Comparison of ENCODE assay signal across 33 cellular contexts in the genomic region with DNA sequence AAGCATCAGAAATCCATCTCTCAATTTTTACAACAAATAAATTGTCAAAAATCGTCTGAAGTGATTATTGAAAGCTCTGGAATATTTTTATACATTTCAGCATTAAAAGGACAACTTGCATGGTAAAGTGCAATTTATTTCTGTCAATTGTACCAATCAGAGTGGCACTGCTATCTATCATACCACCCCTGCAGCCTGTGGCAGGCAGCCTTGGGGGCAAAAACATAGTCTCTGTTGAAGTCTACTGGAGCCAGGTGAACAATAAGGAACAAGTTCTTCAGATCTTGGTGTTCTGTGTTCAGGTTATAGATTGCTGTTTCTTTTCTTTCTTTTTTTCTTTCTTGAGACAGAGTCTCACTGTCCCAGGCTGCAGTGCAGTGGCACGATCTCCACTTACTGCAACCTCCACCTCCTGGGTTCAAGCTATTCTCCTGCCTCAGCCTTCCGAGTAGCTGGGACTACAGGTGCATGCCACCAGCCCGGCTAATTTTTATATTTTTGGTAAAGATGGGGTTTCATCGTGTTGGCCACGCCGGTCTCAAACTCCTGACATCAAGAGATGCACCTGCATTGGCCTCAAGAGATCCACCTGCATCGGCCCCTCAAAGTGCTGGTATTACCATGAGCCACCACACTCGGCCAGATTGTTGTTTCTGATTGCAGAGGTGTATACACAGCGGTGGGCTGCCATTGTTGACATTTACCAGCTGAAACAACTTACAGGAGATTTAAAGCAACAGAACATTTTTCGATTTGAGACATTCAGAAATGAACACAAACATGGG.
"Had no signal": no experiment of that assay in that cellular context is flagged by ENCODE, and none has a peak within 500 bp of the region (broad histone marks: within the 10 kb centered on the region; RNA-seq: fewer than 3 reads in every experiment).

No MANE protein-coding gene starts in this region.

- FAIRE-seq: astrocyte, TTC549 had no signal

- H3K27me3 ChIP-seq: adrenal gland, body of pancreas, brain microvascular endothelial cell, breast epithelium had no signal

- DNase-seq: activated B cell treated with CpG ODN at 0.5 μM for 24 hours; activated CD4-positive, alpha-beta memory T cell treated with anti-CD3 and anti-CD28 coated beads for 36 hours; activated CD4-positive, alpha-beta T cell treated with anti-CD3 and anti-CD28 coated beads for 4 hours; activated CD4-positive, alpha-beta T cell treated with anti-CD3 and anti-CD28 coated beads, Interleukin-2, amount 10 ng/mL, durations not matched to agents 24 days and 14 days; activated CD4-positive, alpha-beta T cell treated with anti-CD3 and anti-CD28 coated beads, Interleukin-2, amount 50 U/mL, for 1 hour; activated CD4-positive, alpha-beta T cell treated with anti-CD3 and anti-CD28 coated beads, Interleukin-2, amount 50 U/mL, for 4 hours; activated CD4-positive, CD25-positive, alpha-beta regulatory T cell treated with anti-CD3 and anti-CD28 coated beads, Interleukin-2, amount 50 U/mL, for 72 hours; activated CD8-positive, alpha-beta memory T cell treated with anti-CD3 and anti-CD28 coated beads, Interleukin-2, amount 50 U/mL, for 4 hours; activated CD8-positive, alpha-beta T cell treated with anti-CD3 and anti-CD28 coated beads for 36 hours; activated effector memory CD4-positive, alpha-beta T cell treated with anti-CD3 and anti-CD28 coated beads, Interleukin-2, amount 50 U/mL, for 16 hours; activated gamma-delta T cell treated with Interleukin-2 at 50 U/mL for 16 hours; activated naive CD4-positive, alpha-beta T cell; activated naive CD4-positive, alpha-beta T cell treated with anti-CD3 and anti-CD28 coated beads for 36 hours; activated naive CD4-positive, alpha-beta T cell treated with anti-CD3 and anti-CD28 coated beads, Interleukin-2, amount 50 U/mL, for 16 hours; activated naive CD8-positive, alpha-beta T cell treated with anti-CD3 and anti-CD28 coated beads for 36 hours; activated T-cell treated with anti-CD3 and anti-CD28 coated beads for 4 hours; activated T-cell treated with anti-CD3 and anti-CD28 coated beads, Interleukin-2, amount 50 U/mL, for 1 hour; activated T-cell treated with anti-CD3 and anti-CD28 coated beads, Interleukin-2, amount 50 U/mL, for 4 hours; activated T-cell treated with anti-CD3 and anti-CD28 coated beads, Interleukin-2, amount 50 U/mL, for 72 hours; adrenal gland; amniotic stem cell; aorta; body of pancreas; brain microvascular endothelial cell; central memory CD4-positive, alpha-beta T cell; T-helper 2 cell; T-helper 9 cell had no signal

- H3K36me3 ChIP-seq: adrenal gland, brain microvascular endothelial cell, breast epithelium had no signal

- H3K4me1 ChIP-seq: adrenal gland, body of pancreas, breast epithelium had no signal

- H3K4me3 ChIP-seq: adrenal gland, body of pancreas, breast epithelium had no signal

- H3K9me3 ChIP-seq: adrenal gland, body of pancreas had no signal

- H3K27ac ChIP-seq: adrenal gland, body of pancreas, brain microvascular endothelial cell, breast epithelium, VCaP had no signal

- ATAC-seq: activated CD8-positive, alpha-beta T cell treated with anti-CD3 and anti-CD28 coated beads for 36 hours; activated naive CD4-positive, alpha-beta T cell treated with anti-CD3 and anti-CD28 coated beads, Interleukin-2, amount 50 U/mL, for 72 hours; activated T-cell treated with anti-CD3 and anti-CD28 coated beads, Interleukin-2, amount 50 U/mL, for 4 hours; activated T-cell treated with anti-CD3 and anti-CD28 coated beads, Interleukin-2, amount 50 U/mL, for 72 hours; activated T-helper 17 cell treated with anti-CD3 and anti-CD28 coated beads, Interleukin-2, amount 50 U/mL, for 72 hours; body of pancreas had no signal
